22 cellular contexts compared by ENCODE assay signal in the genomic region with DNA sequence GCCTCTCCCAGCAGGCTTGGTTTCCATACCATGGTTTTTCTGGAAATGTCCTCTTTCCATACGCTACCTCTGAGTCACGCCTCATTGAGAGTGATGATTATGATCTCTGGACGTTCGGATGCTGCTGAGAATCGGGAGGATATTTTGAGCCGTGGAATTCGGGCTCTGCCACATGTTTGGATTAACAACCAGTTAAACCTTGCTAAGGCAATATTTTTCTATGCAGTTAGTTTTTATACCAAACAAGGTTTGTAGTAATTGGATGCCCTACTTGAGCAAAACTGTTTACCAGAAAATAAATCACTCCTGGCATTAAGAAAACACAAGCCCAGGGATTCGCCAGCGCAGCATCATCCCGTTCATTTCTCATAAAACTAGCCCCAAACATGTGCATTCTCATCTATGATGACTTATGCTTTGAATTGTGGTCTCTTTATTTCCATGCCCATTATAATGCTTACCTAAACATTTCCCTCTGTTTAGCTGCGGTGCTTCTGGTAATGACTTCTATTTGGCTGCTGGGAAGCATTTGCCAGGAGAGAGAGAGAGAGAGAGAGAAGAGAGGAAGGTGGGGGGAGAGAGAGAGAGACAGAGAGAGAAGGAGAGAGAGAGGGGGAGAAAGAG.
DNase-seq lines count a peak whose midpoint lies in the region; ATAC-seq and TF ChIP-seq lines count a peak whose summit lies in the region.
"Had no signal": no experiment of that assay in that cellular context is flagged by ENCODE, and none has a peak within 500 bp of the region (broad histone marks: within the 10 kb centered on the region; RNA-seq: fewer than 3 reads in every experiment).

No MANE protein-coding gene starts in this region.

- H3K27me3 Mint-ChIP-seq in activated T-cell treated with anti-CD3 and anti-CD28 coated beads, Interleukin-2, amount 50 U/mL, for 72 hours (ENCODE audit: low read depth): peaks cover 20% of the 10 kb centered on the region
- H3K27me3 Mint-ChIP-seq: activated B cell treated with CpG ODN at 0.5 μM for 24 hours, progenitor cell of endocrine pancreas had no signal

- peak overlapping the region; percentile 3 for H3K27ac Mint-ChIP-seq in activated T-cell treated with anti-CD3 and anti-CD28 coated beads, Interleukin-2, amount 50 U/mL, for 72 hours
- H3K27ac Mint-ChIP-seq: activated B cell treated with CpG ODN at 0.5 μM for 24 hours; natural killer cell treated with Interleukin-12 subunit alpha and Interleukin-12 subunit beta and Interleukin-15 and Interleukin-18, amount 100 ng/mL, for 72 hours; progenitor cell of endocrine pancreas had no signal

- intact Hi-C loops in PC-3 (cut with micrococcal nuclease) (no loop called here), OCI-LY7 (cut with micrococcal nuclease; ENCODE audit: unreplicated experiment) (no loop called here)

- no peak for TF ChIP-seq CTCF in PC-3 (conservative IDR thresholded peaks at IDR 0.05; ENCODE audit: low read depth, low read length)
- TF ChIP-seq CTCF in OCI-LY7 (conservative IDR thresholded peaks at IDR 0.05; ENCODE audit: low read length): no peak

- H3K36me3 ChIP-seq in PC-3 (ENCODE audit: low read depth, low read length): no peaks in the 10 kb centered on the region
- no peaks in the 10 kb centered on the region for H3K36me3 ChIP-seq in OCI-LY7 (ENCODE audit: insufficient read depth, low read length)
- H3K36me3 ChIP-seq: uterus had no signal

- POLR2A ChIA-PET in PC-3 (lab: Charles Lee; ENCODE audit: unreplicated experiment) (no interaction called here), OCI-LY7 (lab: Charles Lee) (no interaction called here)

- no peak for DNase-seq in activated T-cell treated with anti-CD3 and anti-CD28 coated beads, Interleukin-2, amount 50 U/mL, for 72 hours
- DNase-seq in activated T-cell treated with anti-CD3 and anti-CD28 coated beads, Interleukin-2, amount 50 U/mL, for 48 hours: no peak
- no peak for DNase-seq in PC-3
- DNase-seq in fibroblast of peridontal ligament (ENCODE audit: extremely low read depth): peak; percentile 75
- DNase-seq in OCI-LY7 (ENCODE audit: low spot score): no peak
- no peak for DNase-seq in NCI-H1436 treated with DMSO at 0.1 percent for 48 hours (lab: John Stamatoyannopoulos, UW)
- no peak for DNase-seq in HuH-7 (ENCODE audit: low spot score)
- DNase-seq: activated B cell treated with CpG ODN at 0.5 μM for 24 hours; amygdala; effector CD4-positive, alpha-beta T cell; left cardiac atrium; NCI-H1092; NCI-H510A treated with DMSO at 0.1 percent for 48 hours; SHP77 treated with DMSO at 0.1 percent for 48 hours; stimulated activated CD4-positive, alpha-beta T cell treated with anti-CD3 and anti-CD28 coated beads, Interleukin-4, amount 100 ng/mL, for 1 hour; T-helper 2 cell; uterus had no signal

- H3K4me3 ChIP-seq in PC-3 (ENCODE audit: low read length) (no peak overlapping the region), OCI-LY7 (ENCODE audit: low read depth, low read length, poor library complexity, severe bottlenecking) (no peak overlapping the region)
- H3K4me3 ChIP-seq: skin epidermis, uterus had no signal

- H3K79me2 ChIP-seq in PC-3 (ENCODE audit: low read length): no peaks in the 10 kb centered on the region
- no peaks in the 10 kb centered on the region for H3K79me2 ChIP-seq in OCI-LY7 (ENCODE audit: insufficient read depth, low read depth, low read length)

- peak overlapping the region; percentile 7 for H3K4me2 ChIP-seq in PC-3 (ENCODE audit: low read length)
- H3K4me2 ChIP-seq in OCI-LY7 (ENCODE audit: low read length): no peak overlapping the region

- peak overlapping the region; percentile 48 for H2AFZ ChIP-seq in PC-3 (ENCODE audit: low read length)
- H2AFZ ChIP-seq in OCI-LY7 (ENCODE audit: low read length): no peak overlapping the region

- H4K20me1 ChIP-seq in PC-3 (ENCODE audit: low read length): no peaks in the 10 kb centered on the region
- no peaks in the 10 kb centered on the region for H4K20me1 ChIP-seq in OCI-LY7 (ENCODE audit: insufficient read depth, low read length)

- peaks cover 7 to 9% of the 10 kb centered on the region in 2 donors for H3K9me3 Mint-ChIP-seq in activated T-cell treated with anti-CD3 and anti-CD28 coated beads, Interleukin-2, amount 50 U/mL, for 72 hours
- H3K9me3 Mint-ChIP-seq: central memory CD8-positive, alpha-beta T cell; natural killer cell treated with Interleukin-12 subunit alpha and Interleukin-12 subunit beta and Interleukin-15 and Interleukin-18, amount 100 ng/mL, for 72 hours had no signal

- H3K4me1 ChIP-seq in PC-3 (ENCODE audit: insufficient read depth, low read length) (no peaks in the 10 kb centered on the region), OCI-LY7 (ENCODE audit: insufficient read depth, low read length, poor library complexity, severe bottlenecking) (no peaks in the 10 kb centered on the region)
- H3K4me1 ChIP-seq: uterus had no signal

- peak in 1 of 2 donors; percentile 51 for ATAC-seq in activated T-cell treated with anti-CD3 and anti-CD28 coated beads, Interleukin-2, amount 50 U/mL, for 72 hours (replicated peaks in 1 of 2)
- ATAC-seq in PC-3 (no peak), esophagus mucosa (no peak)
- ATAC-seq: left cardiac atrium; natural killer cell treated with Interleukin-12 subunit alpha and Interleukin-12 subunit beta and Interleukin-15 and Interleukin-18, amount 100 ng/mL, for 72 hours had no signal

- H3K27me3 ChIP-seq in PC-3 (ENCODE audit: low read length): peaks cover 12% of the 10 kb centered on the region
- H3K27me3 ChIP-seq: uterus had no signal

- BruUV-seq in PC-3 (replicated peaks; lab: Mats Ljungman, UMichigan) (no TSS peak), OCI-LY7 (replicated peaks; lab: Mats Ljungman, UMichigan) (no TSS peak)

- H3K9me3 ChIP-seq in PC-3 (ENCODE audit: low read length) (no peaks in the 10 kb centered on the region), OCI-LY7 (ENCODE audit: low read length) (no peaks in the 10 kb centered on the region)
- H3K9me3 ChIP-seq: uterus had no signal

- H3K9me2 ChIP-seq in PC-3 (replicated peaks; ENCODE audit: low read length): no peaks in the 10 kb centered on the region
- H3K9me2 ChIP-seq in OCI-LY7 (ENCODE audit: insufficient read depth, low read length): no peaks in the 10 kb centered on the region

- H3K9ac ChIP-seq in PC-3 (ENCODE audit: low read length): no peak overlapping the region

- CTCF ChIA-PET in PC-3 (lab: Charles Lee): no interaction called here
- CTCF ChIA-PET in OCI-LY7 (lab: Charles Lee; ENCODE audit: unreplicated experiment): no interaction called here

- peak overlapping the region in 1 of 2 donors; percentile 6 for H3K4me3 Mint-ChIP-seq in activated T-cell treated with anti-CD3 and anti-CD28 coated beads, Interleukin-2, amount 50 U/mL, for 72 hours
- H3K4me3 Mint-ChIP-seq: activated B cell treated with CpG ODN at 0.5 μM for 24 hours; central memory CD8-positive, alpha-beta T cell; natural killer cell treated with Interleukin-12 subunit alpha and Interleukin-12 subunit beta and Interleukin-15 and Interleukin-18, amount 100 ng/mL, for 72 hours had no signal

- peaks cover 11 to 12% of the 10 kb centered on the region in 2 donors for H3K36me3 Mint-ChIP-seq in activated T-cell treated with anti-CD3 and anti-CD28 coated beads, Interleukin-2, amount 50 U/mL, for 72 hours (ENCODE audit: insufficient read depth in 2 of 2)

- H3F3A ChIP-seq in PC-3 (ENCODE audit: low read length, unreplicated experiment): no peaks in the 10 kb centered on the region

- H3K4me1 Mint-ChIP-seq in activated T-cell treated with anti-CD3 and anti-CD28 coated beads, Interleukin-2, amount 50 U/mL, for 72 hours (ENCODE audit: low read depth): peaks cover 68% of the 10 kb centered on the region
- H3K4me1 Mint-ChIP-seq: central memory CD8-positive, alpha-beta T cell had no signal

- H3K27ac ChIP-seq in PC-3 (ENCODE audit: low read length) (no peak overlapping the region), OCI-LY7 (ENCODE audit: low read depth, low read length, poor library complexity, severe bottlenecking) (no peak overlapping the region)
- H3K27ac ChIP-seq: skin epidermis, uterus had no signal
